ENCODE assay signal across 8 cellular contexts in genomic region chr6:53651149-53651763, GRCh38. TPM values are rescaled to one million over a fixed set of nuclear protein-coding genes. Genes with fewer than 3 reads are reported as not detected.
DNase-seq lines count a peak whose midpoint lies in the region; ATAC-seq and TF ChIP-seq lines count a peak whose summit lies in the region.

No MANE protein-coding gene starts in this region.

- H3K4me3 ChIP-seq in SU-DHL-6 (ENCODE audit: insufficient read depth, low read length, poor library complexity, severe bottlenecking) (peak overlapping the region; percentile 78), adipocyte (ENCODE audit: low read length) (peak overlapping the region; percentile 90), right atrium auricular region (peak overlapping the region; percentile 33 to 55)

- H3K4ac ChIP-seq in H9 (ENCODE audit: low read depth, low read length): no peak overlapping the region

- H2AK5ac ChIP-seq in H9 (ENCODE audit: insufficient read length, low read length): no peak overlapping the region

- peaks cover 21% of the 10 kb centered on the region for H3K27me3 Mint-ChIP-seq in H9 (ENCODE audit: low read depth)

- H4K8ac ChIP-seq in H9 (replicated peaks; ENCODE audit: insufficient read length, low read depth, low read length): no peak overlapping the region

- peaks cover 14% of the 10 kb centered on the region; the same call in 1 of the 2 replicates for H3F3A ChIP-seq in SU-DHL-6 (ENCODE audit: insufficient read depth)

- no peak overlapping the region for H2BK15ac ChIP-seq in H9 (ENCODE audit: low read depth, low read length)

- H3K9me3 ChIP-seq in H9 (ENCODE audit: control insufficient read depth, low read depth, low read length): no peaks in the 10 kb centered on the region
- H3K9me3 ChIP-seq in SU-DHL-6 (ENCODE audit: insufficient read depth, low read length): no peaks in the 10 kb centered on the region
- H3K9me3 ChIP-seq in adipocyte (ENCODE audit: control insufficient read depth, low read length): no peaks in the 10 kb centered on the region
- H3K9me3 ChIP-seq in right atrium auricular region: no peaks in the 10 kb centered on the region

- DNase-seq in DMS53 (lab: John Stamatoyannopoulos, UW): peak; percentile 95
- peak; percentile 70 for DNase-seq in H9
- peak; percentile 62 for DNase-seq in NCI-H1048 (lab: John Stamatoyannopoulos, UW)
- peak; percentile 92 for DNase-seq in adipocyte (ENCODE audit: low read depth)
- no peak for DNase-seq in right atrium auricular region (ENCODE audit: low spot score)
- peak; percentile 7 for DNase-seq in pulmonary artery endothelial cell (ENCODE audit: low read depth, low spot score)

- H3K4me2 ChIP-seq in H9 (ENCODE audit: insufficient read depth, insufficient read length, low read length) (peak overlapping the region; percentile 72), SU-DHL-6 (ENCODE audit: low read depth, low read length, poor library complexity, severe bottlenecking) (peak overlapping the region; percentile 96)

- H2BK120ac ChIP-seq in H9 (ENCODE audit: low read depth, low read length, poor library complexity, severe bottlenecking): no peak overlapping the region

- no peak for ATAC-seq in HG02840 (IDR thresholded peaks at IDR 0.05; ENCODE audit: low FRiP score, unreplicated experiment)

- H3K36me3 Mint-ChIP-seq in H9 (ENCODE audit: insufficient read depth in 1 of 3, low read depth in 3 of 3): no peaks in the 10 kb centered on the region

- H3K79me1 ChIP-seq in H9 (ENCODE audit: insufficient read depth, low read depth, low read length, poor library complexity, severe bottlenecking): no peaks in the 10 kb centered on the region

- H3K36me3 ChIP-seq in SU-DHL-6 (ENCODE audit: low read length) (no peaks in the 10 kb centered on the region), adipocyte (ENCODE audit: control insufficient read depth, insufficient read depth, low read length, severe bottlenecking) (no peaks in the 10 kb centered on the region), right atrium auricular region (peaks cover 9% of the 10 kb centered on the region)

- no peaks in the 10 kb centered on the region for H3K9me3 Mint-ChIP-seq in H9

- H3T11ph ChIP-seq in H9 (ENCODE audit: low read length): no peak overlapping the region

- no peak overlapping the region for H3K56ac ChIP-seq in H9 (ENCODE audit: insufficient read length, low read depth, low read length)

- H2AFZ ChIP-seq in H9 (ENCODE audit: low read length): peak overlapping the region; percentile 12
- peak overlapping the region; percentile 100 for H2AFZ ChIP-seq in SU-DHL-6 (ENCODE audit: low read depth, low read length, severe bottlenecking)

- no peak overlapping the region for H4K5ac ChIP-seq in H9 (ENCODE audit: insufficient read length, low read depth, low read length)

- H2BK5ac ChIP-seq in H9 (ENCODE audit: insufficient read length, low read length): no peak overlapping the region

- no peaks in the 10 kb centered on the region for H3K9me2 ChIP-seq in SU-DHL-6 (replicated peaks; ENCODE audit: insufficient read depth, low read length)

- H3K79me2 ChIP-seq in H9 (ENCODE audit: insufficient read depth, low read length) (no peaks in the 10 kb centered on the region), SU-DHL-6 (ENCODE audit: insufficient read depth, low read length) (no peaks in the 10 kb centered on the region)

- H3K27ac ChIP-seq in H9 (ENCODE audit: insufficient read length, low read depth, low read length): no peak overlapping the region
- H3K27ac ChIP-seq in SU-DHL-6 (ENCODE audit: low read depth, low read length): no peak overlapping the region
- H3K27ac ChIP-seq in right atrium auricular region: peak overlapping the region; percentile 12 to 17

- no peak overlapping the region for H2BK12ac ChIP-seq in H9 (ENCODE audit: insufficient read length, low read depth, low read length)

- H3K27me3 ChIP-seq in H9 (ENCODE audit: insufficient read depth, low read length) (peaks cover 7% of the 10 kb centered on the region), SU-DHL-6 (ENCODE audit: low read length) (no peaks in the 10 kb centered on the region), adipocyte (replicated peaks; ENCODE audit: control insufficient read depth, insufficient read depth, low read length) (no peaks in the 10 kb centered on the region), right atrium auricular region (no peaks in the 10 kb centered on the region)

- H4K20me1 ChIP-seq in H9 (ENCODE audit: control insufficient read depth, insufficient read depth, insufficient read length): no peaks in the 10 kb centered on the region
- no peaks in the 10 kb centered on the region for H4K20me1 ChIP-seq in SU-DHL-6 (ENCODE audit: low read depth, low read length)

- no peak overlapping the region for H4K91ac ChIP-seq in H9 (ENCODE audit: insufficient read length, low read depth, low read length)

- peak overlapping the region; percentile 29 for H3K18ac ChIP-seq in H9 (ENCODE audit: insufficient read length, low read depth, low read length)

- TF ChIP-seq CTCF in H9 (conservative IDR thresholded peaks at IDR 0.05): peak; percentile 68
- peak; percentile 69 for TF ChIP-seq CTCF in SU-DHL-6 (IDR thresholded peaks at IDR 0.05; ENCODE audit: insufficient read depth, low read length, poor library complexity, severe bottlenecking)
- peak; percentile 20 to 56 for TF ChIP-seq CTCF in right atrium auricular region (IDR thresholded peaks at IDR 0.05)

- H2BK20ac ChIP-seq in H9 (ENCODE audit: low read depth, low read length, poor library complexity, severe bottlenecking): no peak overlapping the region

- peak overlapping the region in 1 of 3 experiments; percentile 75; a peak in 2 of 7 replicates for H3K27ac Mint-ChIP-seq in H9

- no peak overlapping the region for H3K23ac ChIP-seq in H9 (ENCODE audit: insufficient read length, low read depth, low read length)

- H3K9ac ChIP-seq in H9 (ENCODE audit: extremely low read depth, insufficient read length, low read length) (peak overlapping the region; percentile 28), SU-DHL-6 (ENCODE audit: low read length) (peak overlapping the region; percentile 61), adipocyte (ENCODE audit: low read length) (peak overlapping the region; percentile 84)

- no CpG with 5 or more reads among the region's 26 CpGs for whole genome bisulfite sequencing in H9 (ENCODE audit: extremely low coverage, insufficient read length, low lambda C conversion rate)

- H3K4me1 Mint-ChIP-seq in H9: peaks cover 3 to 9% of the 10 kb centered on the region in 2 experiments; a peak in 3 of 4 replicates

- H3K4me1 ChIP-seq in H9 (ENCODE audit: insufficient read depth, low read length): no peaks in the 10 kb centered on the region
- H3K4me1 ChIP-seq in adipocyte (ENCODE audit: control insufficient read depth, insufficient read depth, low read length): peaks cover 18% of the 10 kb centered on the region
- H3K4me1 ChIP-seq in right atrium auricular region: peaks cover 0 to 29% of the 10 kb centered on the region in 2 donors

- peak overlapping the region; percentile 87 for H3K14ac ChIP-seq in H9 (ENCODE audit: insufficient read depth, low read length)

- peak overlapping the region; percentile 76 to 85 for H3K4me3 Mint-ChIP-seq in H9

- peaks cover 6% of the 10 kb centered on the region for H3K23me2 ChIP-seq in H9 (ENCODE audit: insufficient read length, low read depth, low read length, poor library complexity, severe bottlenecking)

RNA-seq across cellular contexts. Expression of gene KLHL31, which starts 14.3 kb away (rescaled TPM):
- total RNA-seq in H9 (2021) (0.09 and 0.17 TPM in 2 replicates), right atrium auricular region (100 to 1,000 TPM; 143 to 203 TPM), pulmonary artery endothelial cell (0.04 TPM in 1 of 2 replicates, not detected in the other)

Comparison
In these comparisons a context has a peak if more than half of its experiments do, and no peak if none do; other contexts are left out.
1. H3K27ac ChIP-seq: peak in right atrium auricular region (2 of 2); none in H9 (single experiment) and SU-DHL-6 (single experiment).
2. H3K9ac ChIP-seq: peak in every context shown above with its lines; median percentile 84 in adipocyte; 61 in SU-DHL-6; 28 in H9.
3. RNA of gene KLHL31, which starts 14.3 kb away (total RNA-seq): 143 to 203 TPM in right atrium auricular region; 0.09 to 0.17 TPM in H9 and 0.04 TPM in pulmonary artery endothelial cell; every median in the first group is over 100 times any median in the second.
4. Peak in every context shown above with its lines, with median percentiles within 50 percentile points of each other: CTCF ChIP-seq and H3K4me3 ChIP-seq.